In genomic region chr6:89436226-89436625, GRCh38 we compare ENCODE assay signal across 17 cellular contexts. TPM values are rescaled to one million over a fixed set of nuclear protein-coding genes. Genes with fewer than 3 reads are reported as not detected.
A peak's percentile ranks its signal among the peaks of the same experiment; 100 is the strongest.
DNase-seq lines count a peak whose midpoint lies in the region; ATAC-seq, FAIRE-seq and TF ChIP-seq lines count a peak whose summit lies in the region.
"Had no signal": no experiment of that assay in that cellular context is flagged by ENCODE, and none has a peak within 500 bp of the region (broad histone marks: within the 10 kb centered on the region; RNA-seq: fewer than 3 reads in every experiment).

No MANE protein-coding gene starts in this region.

- H3K9me3 ChIP-seq in prostate gland, result no peaks in the 10 kb centered on the region
- H3K9me3 ChIP-seq: ovary, tibial nerve had no signal

- FAIRE-seq in bronchial epithelial cell (lab: Jason Lieb, UNC), result no peak
- FAIRE-seq: A204.1, GM12878 had no signal

- H3K27me3 ChIP-seq in bronchial epithelial cell (ENCODE audit: control insufficient read depth, insufficient read depth, low read length) (no peaks in the 10 kb centered on the region), prostate gland (replicated peaks; ENCODE audit: insufficient read depth) (no peaks in the 10 kb centered on the region)
- H3K27me3 ChIP-seq: ovary, tibial nerve had no signal

- H3K4me1 ChIP-seq in prostate gland (replicated peaks), result no peaks in the 10 kb centered on the region

- intact Hi-C loops in prostate gland (cut with DNase I), result no loop called here

- H3K27ac ChIP-seq in prostate gland, result no peak overlapping the region
- H3K27ac ChIP-seq: tibial nerve had no signal

- H3K36me3 ChIP-seq in bronchial epithelial cell (ENCODE audit: control insufficient read depth, insufficient read depth, low read length) (no peaks in the 10 kb centered on the region), prostate gland (no peaks in the 10 kb centered on the region)
- H3K36me3 ChIP-seq: ovary, tibial nerve had no signal

- 28% methylated on average over 2 of the region's 2 CpGs for WGBS in prostate gland

- no peak overlapping the region for H3K4me3 ChIP-seq in bronchial epithelial cell (ENCODE audit: low read depth, low read length)
- H3K4me3 ChIP-seq in prostate gland, result no peak overlapping the region
- H3K4me3 ChIP-seq: GM12878, ovary, tibial nerve had no signal

- no peak for TF ChIP-seq POLR2A in prostate gland (IDR thresholded peaks at IDR 0.05)

- TF ChIP-seq CTCF in bronchial epithelial cell (IDR thresholded peaks at IDR 0.05; ENCODE audit: insufficient read depth, low read length, severe bottlenecking), result no peak
- no peak for TF ChIP-seq CTCF in prostate gland (IDR thresholded peaks at IDR 0.05)

- ATAC-seq in HG02938 (IDR thresholded peaks at IDR 0.05; ENCODE audit: unreplicated experiment) (no peak), GM19351 (IDR thresholded peaks at IDR 0.05; ENCODE audit: unreplicated experiment) (no peak)
- ATAC-seq: GM12878 had no signal

- DNase-seq in NCI-H1417 (lab: John Stamatoyannopoulos, UW) (peak in 2 of 3 experiments; percentile 10 to 22), NCI-H1417 treated with DMSO at 0.1 percent for 48 hours (lab: John Stamatoyannopoulos, UW) (no peak), NCI-H2171 (lab: John Stamatoyannopoulos, UW) (peak; percentile 22), bronchial epithelial cell (ENCODE audit: low read depth) (peak; percentile 52), prostate gland (ENCODE audit: low spot score) (peak; percentile 13), NOMO-1 treated with DMSO at 0.1 percent for 48 hours (lab: John Stamatoyannopoulos, UW; ENCODE audit: unreplicated experiment) (no peak)
- DNase-seq: activated naive CD4-positive, alpha-beta T cell treated with Interleukin-2 at 50 U/mL for 16 hours; HCEC 1CT; NCI-H1092 treated with DMSO at 0.1 percent for 48 hours; ovary; stimulated activated CD4-positive, alpha-beta T cell treated with anti-CD3 and anti-CD28 coated beads, Interleukin-4, amount 100 ng/mL, for 4 hours; T-helper 2 cell had no signal

RNA-seq across cellular contexts. Expression of gene ANKRD6, which starts 3.3 kb away (rescaled TPM):
- 6.1 and 9.5 TPM in 2 replicates for total RNA-seq in bronchial epithelial cell
- 10 to 100 TPM; 11.9 to 30.9 TPM for total RNA-seq in prostate gland

RNA-seq across cellular contexts. Expression of gene RRAGD, which starts 24.2 kb away (rescaled TPM):
- total RNA-seq in bronchial epithelial cell, result 3.4 and 5.5 TPM in 2 replicates
- total RNA-seq in prostate gland, result 10 to 100 TPM; 19.4 to 22.7 TPM

Comparison
In these comparisons a context has a peak if more than half of its experiments do, and no peak if none do; other contexts are left out.
1. DNase-seq: peak in NCI-H1417 (2 of 3), NCI-H2171 (single experiment), bronchial epithelial cell (single experiment) and prostate gland (single experiment); none in NCI-H1417 treated with DMSO at 0.1 percent for 48 hours (single experiment) and NOMO-1 treated with DMSO at 0.1 percent for 48 hours (single experiment).